13 cellular contexts compared by ENCODE assay signal in genomic region chr11:65292866-65293265, GRCh38. TPM values are rescaled to one million over a fixed set of nuclear protein-coding genes. Genes with fewer than 3 reads are reported as not detected.
A peak's percentile ranks its signal among the peaks of the same experiment; 100 is the strongest.
DNase-seq lines count a peak whose midpoint lies in the region; ATAC-seq and TF ChIP-seq lines count a peak whose summit lies in the region.
"Had no signal": no experiment of that assay in that cellular context is flagged by ENCODE, and none has a peak within 500 bp of the region (broad histone marks: within the 10 kb centered on the region; RNA-seq: fewer than 3 reads in every experiment).

No MANE protein-coding gene starts in this region.

- no peak for TF ChIP-seq POLR2A in transverse colon (IDR thresholded peaks at IDR 0.05)

- H3K9me3 ChIP-seq in transverse colon (no peaks in the 10 kb centered on the region), T-helper 17 cell (ENCODE audit: control insufficient read depth, low read length, poor library complexity, severe bottlenecking) (no peaks in the 10 kb centered on the region)

- H3K36me3 ChIP-seq in brain microvascular endothelial cell (replicated peaks) (peaks cover 4% of the 10 kb centered on the region), transverse colon (no peaks in the 10 kb centered on the region)

- H3K4me1 ChIP-seq in transverse colon: peaks cover 49 to 82% (median 62%) of the 10 kb centered on the region in 4 donors

- H3K27ac Mint-ChIP-seq in activated CD4-positive, alpha-beta memory T cell treated with anti-CD3 and anti-CD28 coated beads, Interleukin-2, amount 10 ng/mL, durations not matched to agents 7 days and 5 days: peak overlapping the region; percentile 16
- no peak overlapping the region for H3K27ac Mint-ChIP-seq in activated CD4-positive, alpha-beta memory T cell treated with anti-CD3 and anti-CD28 coated beads for 36 hours
- peak overlapping the region; percentile 97 for H3K27ac Mint-ChIP-seq in mesothelial cell of epicardium
- no peak overlapping the region for H3K27ac Mint-ChIP-seq in T-helper 17 cell
- H3K27ac Mint-ChIP-seq: activated T-helper 1 cell treated with anti-CD3 and anti-CD28 coated beads, Interleukin-12 subunit alpha, Interleukin-12 subunit beta, Interleukin-2, Interleukin-4 antibody, amounts not matched to agents 30 ng/mL and 10 ng/mL and 1 ng/mL, durations not matched to agents 14 hours and 24 hours and 36 hours had no signal

- no peak for DNase-seq in activated CD4-positive, alpha-beta memory T cell treated with anti-CD3 and anti-CD28 coated beads, Interleukin-2, amount 10 ng/mL, durations not matched to agents 7 days and 5 days
- DNase-seq in activated CD4-positive, alpha-beta memory T cell treated with anti-CD3 and anti-CD28 coated beads for 36 hours: no peak
- DNase-seq in brain microvascular endothelial cell (no peak), mesothelial cell of epicardium (ENCODE audit: low spot score in 2 of 2, unreplicated experiment in 2 of 2) (no peak), transverse colon (no peak), T-helper 17 cell (no peak)
- no peak for DNase-seq in activated CD4-positive, alpha-beta T cell treated with anti-CD3 and anti-CD28 coated beads for 1 hour
- DNase-seq: NCI-H1092 treated with DMSO at 0.1 percent for 48 hours, NCI-H526 treated with DMSO at 0.1 percent for 48 hours had no signal

- H3K4me3 Mint-ChIP-seq in activated CD4-positive, alpha-beta memory T cell treated with anti-CD3 and anti-CD28 coated beads, Interleukin-2, amount 10 ng/mL, durations not matched to agents 7 days and 5 days: no peak overlapping the region
- no peak overlapping the region for H3K4me3 Mint-ChIP-seq in activated CD4-positive, alpha-beta memory T cell treated with anti-CD3 and anti-CD28 coated beads for 36 hours
- H3K4me3 Mint-ChIP-seq in mesothelial cell of epicardium (no peak overlapping the region), T-helper 17 cell (no peak overlapping the region)
- H3K4me3 Mint-ChIP-seq: activated T-helper 1 cell treated with anti-CD3 and anti-CD28 coated beads, Interleukin-12 subunit alpha, Interleukin-12 subunit beta, Interleukin-2, Interleukin-4 antibody, amounts not matched to agents 30 ng/mL and 10 ng/mL and 1 ng/mL, durations not matched to agents 14 hours and 24 hours and 36 hours had no signal

- peak overlapping the region; percentile 100 for H3K27ac ChIP-seq in brain microvascular endothelial cell
- peak overlapping the region; percentile 86 to 90 (median 90) for H3K27ac ChIP-seq in transverse colon

- H3K9me3 Mint-ChIP-seq in activated CD4-positive, alpha-beta memory T cell treated with anti-CD3 and anti-CD28 coated beads, Interleukin-2, amount 10 ng/mL, durations not matched to agents 7 days and 5 days: no peaks in the 10 kb centered on the region
- no peaks in the 10 kb centered on the region for H3K9me3 Mint-ChIP-seq in activated CD4-positive, alpha-beta memory T cell treated with anti-CD3 and anti-CD28 coated beads for 36 hours
- no peaks in the 10 kb centered on the region for H3K9me3 Mint-ChIP-seq in mesothelial cell of epicardium
- H3K9me3 Mint-ChIP-seq: activated T-helper 1 cell treated with anti-CD3 and anti-CD28 coated beads, Interleukin-12 subunit alpha, Interleukin-12 subunit beta, Interleukin-2, Interleukin-4 antibody, amounts not matched to agents 30 ng/mL and 10 ng/mL and 1 ng/mL, durations not matched to agents 14 hours and 24 hours and 36 hours; brain had no signal

- POLR2A ChIA-PET in activated CD4-positive, alpha-beta memory T cell treated with anti-CD3 and anti-CD28 coated beads, Interleukin-2, amount 10 ng/mL, durations not matched to agents 7 days and 5 days (lab: Charles Lee): interaction anchor here (0.9 kb wide), 1 partner anchor 131 kb away, joined by 3 read pairs; no protein-coding TSS in a partner anchor
- POLR2A ChIA-PET in activated CD4-positive, alpha-beta memory T cell treated with anti-CD3 and anti-CD28 coated beads for 36 hours (lab: Charles Lee): no interaction called here

- CTCF ChIA-PET in activated CD4-positive, alpha-beta memory T cell treated with anti-CD3 and anti-CD28 coated beads, Interleukin-2, amount 10 ng/mL, durations not matched to agents 7 days and 5 days (lab: Charles Lee): interaction anchor here (0.7 to 1.3 kb wide), 3 partner anchors 18 to 399 kb away, joined by 4 read pairs; no protein-coding TSS in a partner anchor
- CTCF ChIA-PET in activated CD4-positive, alpha-beta memory T cell treated with anti-CD3 and anti-CD28 coated beads for 36 hours (lab: Charles Lee): interaction anchor here (1.0 to 1.8 kb wide), 3 partner anchors 21 to 37 kb away, joined by 3 to 8 read pairs (median 4); no protein-coding TSS in a partner anchor

- peaks cover 64% of the 10 kb centered on the region for H3K36me3 Mint-ChIP-seq in activated CD4-positive, alpha-beta memory T cell treated with anti-CD3 and anti-CD28 coated beads, Interleukin-2, amount 10 ng/mL, durations not matched to agents 7 days and 5 days (ENCODE audit: low read depth)
- peaks cover 57% of the 10 kb centered on the region for H3K36me3 Mint-ChIP-seq in activated CD4-positive, alpha-beta memory T cell treated with anti-CD3 and anti-CD28 coated beads for 36 hours
- H3K36me3 Mint-ChIP-seq in mesothelial cell of epicardium (peaks cover 12% of the 10 kb centered on the region), T-helper 17 cell (ENCODE audit: low read depth) (peaks cover 10% of the 10 kb centered on the region)

- H3K4me3 ChIP-seq in brain microvascular endothelial cell (ENCODE audit: low read depth, low read length) (no peak overlapping the region), transverse colon (no peak overlapping the region)

- TF ChIP-seq CTCF in brain microvascular endothelial cell (IDR thresholded peaks at IDR 0.05; ENCODE audit: low read depth, low read length, missing control alignments) (no peak), mesothelial cell of epicardium (IDR thresholded peaks at IDR 0.05; ENCODE audit: unreplicated experiment) (no peak), transverse colon (IDR thresholded peaks at IDR 0.05) (no peak)

- peaks cover 12% of the 10 kb centered on the region for H3K4me1 Mint-ChIP-seq in activated CD4-positive, alpha-beta memory T cell treated with anti-CD3 and anti-CD28 coated beads, Interleukin-2, amount 10 ng/mL, durations not matched to agents 7 days and 5 days
- H3K4me1 Mint-ChIP-seq in activated CD4-positive, alpha-beta memory T cell treated with anti-CD3 and anti-CD28 coated beads for 36 hours (ENCODE audit: low read depth): peaks cover 4% of the 10 kb centered on the region
- H3K4me1 Mint-ChIP-seq in mesothelial cell of epicardium (peaks cover 39% of the 10 kb centered on the region), T-helper 17 cell (peaks cover 3% of the 10 kb centered on the region)

- H3K27me3 Mint-ChIP-seq in activated CD4-positive, alpha-beta memory T cell treated with anti-CD3 and anti-CD28 coated beads, Interleukin-2, amount 10 ng/mL, durations not matched to agents 7 days and 5 days: no peaks in the 10 kb centered on the region
- no peaks in the 10 kb centered on the region for H3K27me3 Mint-ChIP-seq in activated CD4-positive, alpha-beta memory T cell treated with anti-CD3 and anti-CD28 coated beads for 36 hours
- no peaks in the 10 kb centered on the region for H3K27me3 Mint-ChIP-seq in mesothelial cell of epicardium (ENCODE audit: low read depth)
- no peaks in the 10 kb centered on the region for H3K27me3 Mint-ChIP-seq in T-helper 17 cell

- no peaks in the 10 kb centered on the region for H3K27me3 ChIP-seq in brain microvascular endothelial cell (replicated peaks)
- H3K27me3 ChIP-seq in transverse colon: no peaks in the 10 kb centered on the region

- ATAC-seq in T-helper 17 cell (no peak), HG03095 (IDR thresholded peaks at IDR 0.05; ENCODE audit: unreplicated experiment) (no peak)
- ATAC-seq: SK-N-SH treated with all-trans-retinoic acid at 6 μM for 48 hours had no signal

- intact Hi-C loops in activated CD4-positive, alpha-beta memory T cell treated with anti-CD3 and anti-CD28 coated beads for 36 hours (cut with micrococcal nuclease): no loop called here
- intact Hi-C loops in transverse colon (cut with DNase I; ENCODE audit: low total_unique reads): no loop called here

- in situ Hi-C loops in brain microvascular endothelial cell (cut with HindIII; ENCODE audit: low pct_ligation_motif_present, low sequenced_read_pairs): no loop called here
- in situ Hi-C loops in transverse colon (cut with MboI; ENCODE audit: low pct_ligation_motif_present in 1 of 4, low pct_unique_long_range_greater_than_20kb in 1 of 4, low sequenced_read_pairs in 3 of 4): no loop called here

- no peak for TF ChIP-seq EP300 in transverse colon (IDR thresholded peaks at IDR 0.05; ENCODE audit: low read depth)

- 51 to 66% methylated on average over 4 to 6 of the region's 6 CpGs for WGBS in transverse colon (ENCODE audit: low coverage in 1 of 2), 2 donors

RNA-seq across cellular contexts. Expression of gene CDC42EP2, which starts 21.8 kb away (rescaled TPM):
- total RNA-seq in activated CD4-positive, alpha-beta memory T cell treated with anti-CD3 and anti-CD28 coated beads, Interleukin-2, amount 10 ng/mL, durations not matched to agents 7 days and 5 days: under 1 TPM; 0.38 to 0.70 TPM
- total RNA-seq in activated CD4-positive, alpha-beta memory T cell treated with anti-CD3 and anti-CD28 coated beads for 36 hours: under 1 TPM in 1 of 2 experiments, not detected in 1; 0.26 TPM
- total RNA-seq in mesothelial cell of epicardium: 10.9 to 12.3 TPM (median 11.7 TPM) in 3 replicates
- 10 to 100 TPM in 3 of 4 donors, 1 to 10 TPM in 1; 9.1 to 22.7 (median 14.5) TPM for total RNA-seq in transverse colon
- total RNA-seq in T-helper 17 cell: under 1 TPM in 1 of 2 donors, not detected in 1; 0.55 TPM

RNA-seq across cellular contexts. Expression of gene POLA2, which starts 31.1 kb away (rescaled TPM):
- total RNA-seq in activated CD4-positive, alpha-beta memory T cell treated with anti-CD3 and anti-CD28 coated beads, Interleukin-2, amount 10 ng/mL, durations not matched to agents 7 days and 5 days: 10 to 100 TPM; 42.0 to 51.1 TPM
- total RNA-seq in activated CD4-positive, alpha-beta memory T cell treated with anti-CD3 and anti-CD28 coated beads for 36 hours: 10 to 100 TPM; 62.9 to 66.9 TPM
- total RNA-seq in mesothelial cell of epicardium (14.1 to 16.1 TPM (median 14.6 TPM) in 3 replicates), transverse colon (10 to 100 TPM in 1 of 4 donors, 1 to 10 TPM in 3; 3.0 to 17.5 (median 6.2) TPM), T-helper 17 cell (10 to 100 TPM; 13.0 to 15.4 TPM)

RNA-seq across cellular contexts. Expression of gene DPF2, which starts 40.8 kb away (rescaled TPM):
- 10 to 100 TPM; 80.7 to 82.0 TPM for total RNA-seq in activated CD4-positive, alpha-beta memory T cell treated with anti-CD3 and anti-CD28 coated beads, Interleukin-2, amount 10 ng/mL, durations not matched to agents 7 days and 5 days
- total RNA-seq in activated CD4-positive, alpha-beta memory T cell treated with anti-CD3 and anti-CD28 coated beads for 36 hours: 10 to 100 TPM; 68.7 to 71.6 TPM
- 80.1 to 85.3 TPM (median 81.3 TPM) in 3 replicates for total RNA-seq in mesothelial cell of epicardium
- 10 to 100 TPM; 29.1 to 50.9 (median 37.6) TPM for total RNA-seq in transverse colon
- total RNA-seq in T-helper 17 cell: 10 to 100 TPM; 49.1 to 62.6 TPM

Comparison
In these comparisons a context has a peak if more than half of its experiments do, and no peak if none do; other contexts are left out.
1. H3K27ac Mint-ChIP-seq: peak in activated CD4-positive, alpha-beta memory T cell treated with anti-CD3 and anti-CD28 coated beads, Interleukin-2, amount 10 ng/mL, durations not matched to agents 7 days and 5 days (single experiment) and mesothelial cell of epicardium (single experiment); none in activated CD4-positive, alpha-beta memory T cell treated with anti-CD3 and anti-CD28 coated beads for 36 hours (single experiment) and T-helper 17 cell (single experiment).